21 cellular contexts compared by ENCODE assay signal in genomic region chr13:31116224-31116623, GRCh38. TPM values are rescaled to one million over a fixed set of nuclear protein-coding genes. Genes with fewer than 3 reads are reported as not detected.
DNase-seq lines count a peak whose midpoint lies in the region; ATAC-seq and TF ChIP-seq lines count a peak whose summit lies in the region.
"Had no signal": no experiment of that assay in that cellular context is flagged by ENCODE, and none has a peak within 500 bp of the region (broad histone marks: within the 10 kb centered on the region; RNA-seq: fewer than 3 reads in every experiment).

No MANE protein-coding gene starts in this region.

- no peak for TF ChIP-seq POLR2A in adrenal gland (IDR thresholded peaks at IDR 0.05)

- no peaks in the 10 kb centered on the region for H3K27me3 ChIP-seq in adrenal gland
- H3K27me3 ChIP-seq in CD4-positive, alpha-beta T cell (ENCODE audit: control insufficient read depth, insufficient read depth, low read length): peaks cover 9% of the 10 kb centered on the region

- POLR2A ChIA-PET in CD4-positive, alpha-beta T cell (lab: Charles Lee): no interaction called here

- 42 to 77% (median 58%) methylated on average over 4 of the region's 4 CpGs for WGBS in adrenal gland, 4 donors

- H3K9me3 ChIP-seq in adrenal gland (replicated peaks in 1 of 3): no peaks in the 10 kb centered on the region
- H3K9me3 ChIP-seq in CD4-positive, alpha-beta T cell (ENCODE audit: control insufficient read depth, low read length): no peaks in the 10 kb centered on the region
- H3K9me3 ChIP-seq: A549, Caco-2, SK-N-SH had no signal

- no peak overlapping the region for H3K4me3 ChIP-seq in adrenal gland
- H3K4me3 ChIP-seq: A549, GM23248 had no signal

- H3K4me1 Mint-ChIP-seq in CD4-positive, alpha-beta T cell (ENCODE audit: low read depth): no peaks in the 10 kb centered on the region

- H3K36me3 Mint-ChIP-seq in CD4-positive, alpha-beta T cell (ENCODE audit: low read depth): no peaks in the 10 kb centered on the region
- H3K36me3 Mint-ChIP-seq: CD8-positive, alpha-beta T cell had no signal

- CTCF ChIA-PET in CD4-positive, alpha-beta T cell (lab: Charles Lee): no interaction called here

- no peaks in the 10 kb centered on the region for H3K4me1 ChIP-seq in adrenal gland (replicated peaks in 1 of 2)
- H3K4me1 ChIP-seq: A549 had no signal

- intact Hi-C loops in adrenal gland (cut with DNase I) (no loop called here), left colon (cut with DNase I, micrococcal nuclease) (no loop called here)
- intact Hi-C loops in CD4-positive, alpha-beta T cell (cut with DNase I, micrococcal nuclease): no loop called here

- no peak overlapping the region for H3K4me3 Mint-ChIP-seq in CD4-positive, alpha-beta T cell
- H3K4me3 Mint-ChIP-seq: CD8-positive, alpha-beta T cell had no signal

- no peak overlapping the region for H3K27ac ChIP-seq in adrenal gland
- no peak overlapping the region for H3K27ac ChIP-seq in CD4-positive, alpha-beta T cell (ENCODE audit: low read depth, low read length)
- H3K27ac ChIP-seq: A549, GM23248 had no signal

- H3K36me3 ChIP-seq in adrenal gland (replicated peaks in 1 of 2): no peaks in the 10 kb centered on the region

- H3K9me3 Mint-ChIP-seq in CD4-positive, alpha-beta T cell: no peaks in the 10 kb centered on the region
- H3K9me3 Mint-ChIP-seq: CD8-positive, alpha-beta T cell had no signal

- peak; percentile 68 for ATAC-seq in esophagus mucosa
- ATAC-seq in left colon: peak; percentile 15
- ATAC-seq in CD4-positive, alpha-beta T cell (ENCODE audit: poor library complexity): no peak
- ATAC-seq in HG03342 (IDR thresholded peaks at IDR 0.05; ENCODE audit: unreplicated experiment): no peak
- no peak for ATAC-seq in GM21576 (IDR thresholded peaks at IDR 0.05; ENCODE audit: unreplicated experiment)
- ATAC-seq: A549; CD8-positive, alpha-beta T cell; HepG2 had no signal

- DNase-seq in NCI-H69 (lab: John Stamatoyannopoulos, UW): peak; percentile 31
- DNase-seq in adrenal gland: peak in 4 of 7 donors; percentile 13 to 48 (median 28)
- DNase-seq in left colon: no peak
- no peak for DNase-seq in CD4-positive, alpha-beta T cell
- DNase-seq: C1 segment of cervical spinal cord; Caco-2; CD8-positive, alpha-beta T cell; GM23248; H7; MM.1S; NCI-H1694 treated with DMSO at 0.1 percent for 48 hours; NCI-H2081 treated with DMSO at 0.1 percent for 48 hours; NCI-H2171; NCI-H226; SK-N-SH; SW 1271 had no signal

- peaks cover 25% of the 10 kb centered on the region for H3K27me3 Mint-ChIP-seq in CD4-positive, alpha-beta T cell

- TF ChIP-seq CTCF in adrenal gland (IDR thresholded peaks at IDR 0.05): no peak
- no peak for TF ChIP-seq CTCF in CD4-positive, alpha-beta T cell (IDR thresholded peaks at IDR 0.05)

- no peak overlapping the region for H3K27ac Mint-ChIP-seq in CD4-positive, alpha-beta T cell
- H3K27ac Mint-ChIP-seq: CD8-positive, alpha-beta T cell had no signal

RNA-seq across cellular contexts. Expression of gene HSPH1, which starts 45.5 kb away (rescaled TPM):
- total RNA-seq in adrenal gland: 100 to 1,000 TPM in 1 of 8 donors, 10 to 100 TPM in 7; 19.8 to 103 (median 48.2) TPM
- polyA plus RNA-seq in adrenal gland: 100 to 1,000 TPM in 1 of 3 donors, 10 to 100 TPM in 2; 39.2 to 122 (median 44.7) TPM
- 61.5 TPM for total RNA-seq in esophagus mucosa
- 10 to 100 TPM; 35.4 to 41.9 TPM for total RNA-seq in left colon
- 100 to 1,000 TPM; 226 to 238 TPM for total RNA-seq in CD4-positive, alpha-beta T cell

Comparison
In these comparisons a context has a peak if more than half of its experiments do, and no peak if none do; other contexts are left out.
1. DNase-seq: peak in NCI-H69 (single experiment) and adrenal gland (4 of 7); none in left colon (0 of 2) and CD4-positive, alpha-beta T cell (0 of 10).
2. ATAC-seq: peak in esophagus mucosa (single experiment) and left colon (single experiment); none in CD4-positive, alpha-beta T cell (single experiment), HG03342 (single experiment) and GM21576 (single experiment).